Comparison of ENCODE assay signal across 1 cellular context in the genomic region with DNA sequence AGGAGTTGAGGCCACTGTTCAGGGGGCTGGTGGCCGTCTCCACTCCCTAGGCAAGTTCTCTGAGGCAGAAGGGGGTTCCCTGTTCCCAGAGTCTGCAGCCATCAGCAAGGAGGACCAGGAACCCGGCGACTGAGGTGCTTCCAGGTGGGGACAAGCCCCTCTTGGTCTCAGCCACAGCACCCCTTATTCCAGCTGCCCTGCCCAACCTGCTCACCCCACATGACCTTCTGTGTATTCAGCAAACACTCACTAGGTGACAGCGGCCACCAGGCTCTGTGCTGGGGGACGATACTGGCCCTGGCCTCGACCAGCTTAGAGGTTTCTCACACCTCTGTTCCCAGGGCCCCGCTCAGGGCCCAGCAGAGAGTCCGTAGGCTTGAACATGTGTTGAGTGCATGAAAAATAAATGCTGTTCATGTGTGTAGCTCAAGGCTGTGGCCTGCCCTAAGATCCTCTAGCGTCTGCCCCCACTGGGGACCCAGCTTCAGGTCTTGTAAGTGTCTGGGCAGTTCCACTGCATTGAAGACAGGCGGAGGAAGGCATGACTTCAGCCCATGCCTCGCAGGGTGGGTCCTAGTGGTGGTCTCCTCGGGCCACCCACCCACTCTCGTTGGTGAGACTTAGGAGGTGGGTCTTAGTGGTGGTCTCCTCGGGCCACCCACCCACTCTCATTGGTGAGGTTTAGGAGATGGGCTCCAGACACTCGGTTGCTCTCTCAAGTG.
A peak's percentile ranks its signal among the peaks of the same experiment; 100 is the strongest.
TF ChIP-seq lines count a peak whose summit lies in the region.

No MANE protein-coding gene starts in this region.

TF ChIP-seq in HepG2, 621 proteins besides CTCF, POLR2A, EP300 and RAD21 (continued from another document):
- TF ChIP-seq, protein P1, sequence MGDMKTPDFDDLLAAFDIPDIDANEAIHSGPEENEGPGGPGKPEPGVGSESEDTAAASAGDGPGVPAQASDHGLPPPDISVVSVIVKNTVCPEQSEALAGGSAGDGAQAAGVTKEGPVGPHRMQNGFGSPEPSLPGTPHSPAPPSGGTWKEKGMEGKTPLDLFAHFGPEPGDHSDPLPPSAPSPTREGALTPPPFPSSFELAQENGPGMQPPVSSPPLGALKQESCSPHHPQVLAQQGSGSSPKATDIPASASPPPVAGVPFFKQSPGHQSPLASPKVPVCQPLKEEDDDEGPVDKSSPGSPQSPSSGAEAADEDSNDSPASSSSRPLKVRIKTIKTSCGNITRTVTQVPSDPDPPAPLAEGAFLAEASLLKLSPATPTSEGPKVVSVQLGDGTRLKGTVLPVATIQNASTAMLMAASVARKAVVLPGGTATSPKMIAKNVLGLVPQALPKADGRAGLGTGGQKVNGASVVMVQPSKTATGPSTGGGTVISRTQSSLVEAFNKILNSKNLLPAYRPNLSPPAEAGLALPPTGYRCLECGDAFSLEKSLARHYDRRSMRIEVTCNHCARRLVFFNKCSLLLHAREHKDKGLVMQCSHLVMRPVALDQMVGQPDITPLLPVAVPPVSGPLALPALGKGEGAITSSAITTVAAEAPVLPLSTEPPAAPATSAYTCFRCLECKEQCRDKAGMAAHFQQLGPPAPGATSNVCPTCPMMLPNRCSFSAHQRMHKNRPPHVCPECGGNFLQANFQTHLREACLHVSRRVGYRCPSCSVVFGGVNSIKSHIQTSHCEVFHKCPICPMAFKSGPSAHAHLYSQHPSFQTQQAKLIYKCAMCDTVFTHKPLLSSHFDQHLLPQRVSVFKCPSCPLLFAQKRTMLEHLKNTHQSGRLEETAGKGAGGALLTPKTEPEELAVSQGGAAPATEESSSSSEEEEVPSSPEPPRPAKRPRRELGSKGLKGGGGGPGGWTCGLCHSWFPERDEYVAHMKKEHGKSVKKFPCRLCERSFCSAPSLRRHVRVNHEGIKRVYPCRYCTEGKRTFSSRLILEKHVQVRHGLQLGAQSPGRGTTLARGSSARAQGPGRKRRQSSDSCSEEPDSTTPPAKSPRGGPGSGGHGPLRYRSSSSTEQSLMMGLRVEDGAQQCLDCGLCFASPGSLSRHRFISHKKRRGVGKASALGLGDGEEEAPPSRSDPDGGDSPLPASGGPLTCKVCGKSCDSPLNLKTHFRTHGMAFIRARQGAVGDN (CRISPR knock-in tag; IDR thresholded peaks at IDR 0.05): peak; percentile 43
- TF ChIP-seq ZKSCAN8 (CRISPR knock-in tag; IDR thresholded peaks at IDR 0.05; ENCODE audit: borderline replicate concordance): peak; percentile 82; the same call in 1 of the 2 replicates
